In the genomic region with DNA sequence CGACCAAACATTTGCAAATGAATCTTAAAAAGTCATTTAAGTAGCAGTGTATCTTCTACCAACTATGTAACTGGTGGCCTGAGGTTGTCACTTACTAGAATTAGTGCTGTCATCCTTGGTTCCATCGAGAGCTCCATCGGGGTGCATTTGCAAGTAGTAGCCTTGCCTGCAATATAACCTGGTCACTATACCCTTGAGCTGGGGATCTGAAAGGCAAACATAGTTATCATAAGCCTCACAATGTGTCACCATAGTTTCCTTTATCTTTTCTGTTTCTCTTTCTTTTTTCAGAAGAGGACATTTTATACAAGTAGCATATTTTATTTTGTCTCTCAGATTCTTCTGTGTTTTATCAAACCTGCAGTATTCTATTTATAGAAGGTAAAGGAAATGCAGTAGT, we compare ENCODE assay signal across 1 cellular context.
TF ChIP-seq lines count a peak whose summit lies in the region.

No MANE protein-coding gene starts in this region.

TF ChIP-seq in GM12878, 131 proteins besides CTCF, POLR2A, EP300 and RAD21 (continued from another document):
- TF ChIP-seq PAX5 (IDR thresholded peaks at IDR 0.05; ENCODE audit: borderline replicate concordance, low read depth, low read length) (no peak), SPI1 (IDR thresholded peaks at IDR 0.05; ENCODE audit: borderline replicate concordance, insufficient read depth, low read depth, low read length) (no peak), ZBED1 (IDR thresholded peaks at IDR 0.05; ENCODE audit: borderline replicate concordance) (no peak)
